8 cellular contexts compared by ENCODE assay signal in genomic region chr1:52365746-52366516, GRCh38. TPM values are rescaled to one million over a fixed set of nuclear protein-coding genes. Genes with fewer than 3 reads are reported as not detected.
DNase-seq lines count a peak whose midpoint lies in the region; ATAC-seq and TF ChIP-seq lines count a peak whose summit lies in the region.

TSS of gene CC2D1B (minus strand) at chr1:52366205. CDS start at chr1:52364620, 1,585 bp downstream.

- no peaks in the 10 kb centered on the region for H3K9me3 ChIP-seq in mucosa of stomach (ENCODE audit: control insufficient read depth, low read length)

- peak within 1 kb of the TSS; percentile 93 for H3K9ac ChIP-seq in mucosa of stomach (ENCODE audit: low read length)

- peaks cover 13% of the 10 kb centered on the region for H3K36me3 ChIP-seq in mucosa of stomach (ENCODE audit: control insufficient read depth, insufficient read depth, low read length)

- DNase-seq in DMS53 treated with DMSO at 0.1 percent for 48 hours (lab: John Stamatoyannopoulos, UW; ENCODE audit: unreplicated experiment) (peak; percentile 100), KBM-7 (peak; percentile 99), erythroblast (lab: John Stamatoyannopoulos, UW) (peak; percentile 98 to 99)
- DNase-seq in activated T-cell treated with anti-CD3 and anti-CD28 coated beads, Interleukin-2, amount 50 U/mL, for 24 hours = peak; percentile 100
- DNase-seq in stimulated activated CD8-positive, alpha-beta memory T cell treated with anti-CD3 and anti-CD28 coated beads, Interleukin-7, amount 100 ng/mL, for 1 hour (ENCODE audit: low read depth in 2 of 2) = peak; percentile 97 to 98

- peak; percentile 88 for ATAC-seq in GM21717 (IDR thresholded peaks at IDR 0.05; ENCODE audit: unreplicated experiment)

- peaks cover 14% of the 10 kb centered on the region for H3K4me1 ChIP-seq in mucosa of stomach (ENCODE audit: control insufficient read depth, insufficient read depth, low read length)

- H3K4me1 Mint-ChIP-seq in activated T-cell treated with anti-CD3 and anti-CD28 coated beads, Interleukin-2, amount 50 U/mL, for 24 hours (ENCODE audit: low read depth) = peaks cover 52% of the 10 kb centered on the region

- H3K27me3 Mint-ChIP-seq in activated T-cell treated with anti-CD3 and anti-CD28 coated beads, Interleukin-2, amount 50 U/mL, for 24 hours = no peaks in the 10 kb centered on the region

- no peaks in the 10 kb centered on the region for H3K9me3 Mint-ChIP-seq in activated T-cell treated with anti-CD3 and anti-CD28 coated beads, Interleukin-2, amount 50 U/mL, for 24 hours

- H3K27me3 ChIP-seq in mucosa of stomach (ENCODE audit: control insufficient read depth, insufficient read depth, low read length) = no peaks in the 10 kb centered on the region

- H3K4me3 Mint-ChIP-seq in activated T-cell treated with anti-CD3 and anti-CD28 coated beads, Interleukin-2, amount 50 U/mL, for 24 hours = peak within 1 kb of the TSS; percentile 93

- peak within 1 kb of the TSS; percentile 96 for H3K27ac Mint-ChIP-seq in activated T-cell treated with anti-CD3 and anti-CD28 coated beads, Interleukin-2, amount 50 U/mL, for 24 hours

- in situ Hi-C loops in KBM-7 (cut with MboI; ENCODE audit: low pct_unique_long_range_greater_than_20kb, low sequenced_read_pairs) = no loop called here

- peaks cover 45% of the 10 kb centered on the region for H3K36me3 Mint-ChIP-seq in activated T-cell treated with anti-CD3 and anti-CD28 coated beads, Interleukin-2, amount 50 U/mL, for 24 hours (ENCODE audit: low read depth)

- peak within 1 kb of the TSS; percentile 77 for H3K4me3 ChIP-seq in mucosa of stomach (ENCODE audit: low read length)

- TF ChIP-seq POLR2A in erythroblast (IDR thresholded peaks at IDR 0.05; ENCODE audit: low read length) = peak; percentile 81

TF ChIP-seq in PFSK-1, 5 proteins besides CTCF, POLR2A, EP300 and RAD21:
- TF ChIP-seq TAF1 (IDR thresholded peaks at IDR 0.05; ENCODE audit: borderline replicate concordance, insufficient read depth, low read length) (peak; percentile 79; the same call in 1 of the 2 replicates), REST (IDR thresholded peaks at IDR 0.05; ENCODE audit: insufficient read depth in 1 of 2, low read depth in 2 of 2, low read length in 2 of 2) (peak in 1 of 2 experiments; percentile 59; a peak in 1 of 4 replicates), POLR2AphosphoS5 (IDR thresholded peaks at IDR 0.05; ENCODE audit: low read depth, low read length) (peak; percentile 94), FOXP2 (optimal IDR thresholded peaks at IDR 0.05; ENCODE audit: borderline replicate concordance, extremely low read depth, extremely low read length, insufficient read depth) (peak; percentile 77), SIN3A (IDR thresholded peaks at IDR 0.05; ENCODE audit: borderline replicate concordance, insufficient read depth, low read length) (peak; percentile 83; the same call in 1 of the 2 replicates)

RNA-seq across cellular contexts. Expression of gene CC2D1B, which starts in this region (rescaled TPM):
- 36.9 TPM for polyA plus RNA-seq in PFSK-1 (2012; ENCODE audit: insufficient read length, low read depth)

Comparison
In these comparisons a context has a peak if more than half of its experiments do, and no peak if none do; other contexts are left out.
1. Peak in every context shown above with its lines: DNase-seq, ATAC-seq and H3K4me3 ChIP-seq.